8 cellular contexts compared by ENCODE assay signal in the genomic region with DNA sequence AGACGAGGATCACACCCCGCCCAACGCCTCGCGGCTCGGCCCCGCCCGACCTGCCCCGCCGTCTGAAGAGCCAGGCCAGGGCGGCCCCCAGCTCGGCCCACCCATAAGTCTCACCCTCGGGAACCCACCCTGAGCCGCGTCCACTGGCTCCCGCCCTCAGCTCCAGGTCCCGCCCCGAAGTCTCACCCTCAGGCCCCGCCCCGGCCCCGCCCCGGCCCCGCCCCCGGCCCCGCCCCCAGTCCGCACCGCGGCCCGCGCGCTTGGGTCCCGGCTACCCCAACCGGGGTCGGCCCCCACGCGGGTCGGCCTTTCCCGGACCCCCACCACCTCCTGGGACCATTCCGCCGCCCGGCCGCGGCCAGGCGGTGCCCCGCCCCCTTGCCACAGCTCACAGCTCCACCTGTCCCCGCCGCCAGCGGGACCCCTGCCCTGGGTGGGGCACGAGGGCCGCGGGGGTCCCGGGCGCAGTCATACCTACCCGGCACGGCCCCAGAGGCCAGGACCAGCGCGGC. TPM values are rescaled to one million over a fixed set of nuclear protein-coding genes. Genes with fewer than 3 reads are reported as not detected.
A peak's percentile ranks its signal among the peaks of the same experiment; 100 is the strongest.
DNase-seq lines count a peak whose midpoint lies in the region; ATAC-seq lines count a peak whose summit lies in the region.

No MANE protein-coding gene starts in this region.

- H3K9ac ChIP-seq in HUES64 (ENCODE audit: low read depth, low read length): no peak overlapping the region

- H3K4me1 ChIP-seq in HUES64 (ENCODE audit: insufficient read depth, low read length) (0 out of 2 replicates have a peak, but pooled peaks cover 3% of the 10 kb centered on the region), mesodermal cell (ENCODE audit: control insufficient read depth, insufficient read depth, low read length, poor library complexity, severe bottlenecking) (no peaks in the 10 kb centered on the region)

- DNase-seq in D341Med (ENCODE audit: low spot score): peak; percentile 91
- peak; percentile 8 to 17 for DNase-seq in activated CD4-positive, alpha-beta T cell treated with anti-CD3 and anti-CD28 coated beads, Interleukin-2, amount 50 U/mL, for 4 hours
- DNase-seq in ecto neural progenitor cell (ENCODE audit: low spot score): peak; percentile 82
- DNase-seq in stimulated activated naive CD8-positive, alpha-beta T cell treated with anti-CD3 and anti-CD28 coated beads, Interleukin-15, Interleukin-2, amounts not matched to agents 100 U/mL and 50 U/mL, for 24 hours: peak; percentile 50
- no peak for DNase-seq in glomerular visceral epithelial cell (ENCODE audit: extremely low spot score)

- H3K36me3 ChIP-seq in HUES64 (ENCODE audit: insufficient read depth, low read length) (no peaks in the 10 kb centered on the region), mesodermal cell (ENCODE audit: control insufficient read depth, insufficient read depth, low read length) (peaks cover 3% of the 10 kb centered on the region)

- no peak overlapping the region for H3K27ac ChIP-seq in HUES64 (ENCODE audit: low read depth, low read length)
- H3K27ac ChIP-seq in mesodermal cell (ENCODE audit: low read depth, low read length, severe bottlenecking): no peak overlapping the region

- H3K27me3 ChIP-seq in HUES64 (ENCODE audit: insufficient read depth, low read length): peaks cover 42% of the 10 kb centered on the region

- WGBS in HUES64: under 1% methylated on average over 57 of the region's 57 CpGs
- WGBS in mesodermal cell (ENCODE audit: insufficient coverage in 2 of 2), 2 experiments: 0% methylated on average over 12 to 18 of the region's 57 CpGs

- H3K4me3 ChIP-seq in HUES64 (ENCODE audit: low read length): peak overlapping the region; percentile 51
- H3K4me3 ChIP-seq in mesodermal cell (ENCODE audit: extremely low read depth, insufficient read depth, low read length, poor library complexity, severe bottlenecking): peak overlapping the region; percentile 41

- peak; percentile 70 for ATAC-seq in stimulated activated naive CD8-positive, alpha-beta T cell treated with anti-CD3 and anti-CD28 coated beads, Interleukin-15, Interleukin-2, amounts not matched to agents 100 U/mL and 50 U/mL, for 24 hours
- no peak for ATAC-seq in GM21619 (IDR thresholded peaks at IDR 0.05; ENCODE audit: unreplicated experiment)

- H3K9me3 ChIP-seq in HUES64 (ENCODE audit: insufficient read depth, low read depth, low read length) (no peaks in the 10 kb centered on the region), mesodermal cell (ENCODE audit: control insufficient read depth, low read length) (no peaks in the 10 kb centered on the region)

RNA-seq across cellular contexts. Expression of gene CSPG5, which starts 0.5 kb away (rescaled TPM):
- polyA plus RNA-seq in HUES64 (2013, experiment 1 of 2): 3.4 TPM
- polyA plus RNA-seq in HUES64 (2013, experiment 2 of 2): 5.3 TPM
- polyA plus RNA-seq in mesodermal cell (2013, experiment 1 of 2): 0.59 TPM
- polyA plus RNA-seq in mesodermal cell (2013, experiment 2 of 2): 0.51 TPM
